In the genomic region with DNA sequence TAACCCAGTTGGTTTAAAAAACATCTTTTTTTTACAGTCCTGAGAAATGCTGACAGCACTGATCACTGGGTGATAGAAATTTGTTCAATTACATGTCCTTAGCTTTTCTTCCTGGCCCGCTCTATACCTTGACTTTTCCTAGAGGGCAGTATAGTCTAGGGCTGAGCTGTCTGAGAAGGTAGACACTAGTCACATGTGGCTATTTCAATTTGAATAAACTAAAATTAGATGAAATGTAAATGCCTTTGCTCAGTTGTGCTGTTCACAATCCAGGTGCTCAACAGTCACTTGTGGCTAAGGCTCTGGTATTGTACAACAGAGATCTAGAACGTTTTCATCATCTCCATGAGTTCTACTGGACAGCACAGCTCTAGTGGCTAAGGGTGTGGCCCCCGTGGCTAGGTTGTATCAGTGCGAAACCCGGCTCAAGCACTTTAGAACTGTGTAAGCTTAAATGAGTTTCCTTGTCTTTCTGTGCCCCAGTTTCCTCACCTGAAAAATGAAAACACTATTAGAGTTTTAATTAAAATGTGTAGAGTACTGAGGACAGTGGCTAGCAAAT, we compare ENCODE assay signal across 9 cellular contexts.
DNase-seq lines count a peak whose midpoint lies in the region; ATAC-seq lines count a peak whose summit lies in the region.
"Had no signal": no experiment of that assay in that cellular context is flagged by ENCODE, and none has a peak within 500 bp of the region (broad histone marks: within the 10 kb centered on the region; RNA-seq: fewer than 3 reads in every experiment).

No MANE protein-coding gene starts in this region.

- no peaks in the 10 kb centered on the region for H3K4me1 Mint-ChIP-seq in activated CD4-positive, alpha-beta T cell treated with anti-CD3 and anti-CD28 coated beads for 36 hours
- H3K4me1 Mint-ChIP-seq in stimulated activated memory B cell treated with anti-CD40 and anti-IgM and Interleukin-4, amounts not matched to agents 10 μg/mL and 1 μg/mL and 100 μg/mL, for 72 hours, result peaks cover 12% of the 10 kb centered on the region

- H3K36me3 Mint-ChIP-seq in activated CD4-positive, alpha-beta T cell treated with anti-CD3 and anti-CD28 coated beads for 36 hours (ENCODE audit: low read depth), result no peaks in the 10 kb centered on the region
- H3K36me3 Mint-ChIP-seq in stimulated activated memory B cell treated with anti-CD40 and anti-IgM and Interleukin-4, amounts not matched to agents 10 μg/mL and 1 μg/mL and 100 μg/mL, for 72 hours, result no peaks in the 10 kb centered on the region
- H3K36me3 Mint-ChIP-seq: activated naive CD8-positive, alpha-beta T cell had no signal

- H3K27me3 Mint-ChIP-seq in activated CD4-positive, alpha-beta T cell treated with anti-CD3 and anti-CD28 coated beads for 36 hours, result peaks cover 4% of the 10 kb centered on the region
- no peaks in the 10 kb centered on the region for H3K27me3 Mint-ChIP-seq in stimulated activated memory B cell treated with anti-CD40 and anti-IgM and Interleukin-4, amounts not matched to agents 10 μg/mL and 1 μg/mL and 100 μg/mL, for 72 hours

- peak; percentile 53 for ATAC-seq in activated CD4-positive, alpha-beta T cell treated with anti-CD3 and anti-CD28 coated beads for 36 hours
- ATAC-seq in HG02759 (IDR thresholded peaks at IDR 0.05; ENCODE audit: unreplicated experiment), result peak; percentile 86
- peak; percentile 85 for ATAC-seq in stimulated activated memory B cell treated with anti-CD40 and anti-IgM and Interleukin-4, amounts not matched to agents 10 μg/mL and 1 μg/mL and 100 μg/mL, for 72 hours

- no peaks in the 10 kb centered on the region for H3K9me3 Mint-ChIP-seq in activated CD4-positive, alpha-beta T cell treated with anti-CD3 and anti-CD28 coated beads for 36 hours (ENCODE audit: low read depth)
- H3K9me3 Mint-ChIP-seq in stimulated activated memory B cell treated with anti-CD40 and anti-IgM and Interleukin-4, amounts not matched to agents 10 μg/mL and 1 μg/mL and 100 μg/mL, for 72 hours, result no peaks in the 10 kb centered on the region

- no peak overlapping the region for H3K27ac Mint-ChIP-seq in activated CD4-positive, alpha-beta T cell treated with anti-CD3 and anti-CD28 coated beads for 36 hours
- H3K27ac Mint-ChIP-seq in stimulated activated memory B cell treated with anti-CD40 and anti-IgM and Interleukin-4, amounts not matched to agents 10 μg/mL and 1 μg/mL and 100 μg/mL, for 72 hours, result no peak overlapping the region
- H3K27ac Mint-ChIP-seq: activated naive CD8-positive, alpha-beta T cell had no signal

- no peak overlapping the region for H3K4me3 Mint-ChIP-seq in activated CD4-positive, alpha-beta T cell treated with anti-CD3 and anti-CD28 coated beads for 36 hours
- no peak overlapping the region for H3K4me3 Mint-ChIP-seq in stimulated activated memory B cell treated with anti-CD40 and anti-IgM and Interleukin-4, amounts not matched to agents 10 μg/mL and 1 μg/mL and 100 μg/mL, for 72 hours
- H3K4me3 Mint-ChIP-seq: activated naive CD8-positive, alpha-beta T cell had no signal

- CTCF ChIA-PET in activated CD4-positive, alpha-beta T cell treated with anti-CD3 and anti-CD28 coated beads for 36 hours (lab: Charles Lee), result interaction anchor here (0.6 to 1.3 kb wide), 3 partner anchors 27 to 387 kb away, joined by 3 to 4 read pairs (median 3); no protein-coding TSS in a partner anchor

- POLR2A ChIA-PET in activated CD4-positive, alpha-beta T cell treated with anti-CD3 and anti-CD28 coated beads for 36 hours (lab: Charles Lee), result no interaction called here

- intact Hi-C loops in activated CD4-positive, alpha-beta T cell treated with anti-CD3 and anti-CD28 coated beads for 36 hours (cut with DNase I, micrococcal nuclease), result no loop called here
- intact Hi-C loops in head of caudate nucleus (cut with DNase I), result no loop called here

- DNase-seq in activated CD4-positive, alpha-beta T cell treated with anti-CD3 and anti-CD28 coated beads for 36 hours, result no peak
- DNase-seq in activated CD4-positive, alpha-beta T cell treated with anti-CD3 and anti-CD28 coated beads for 48 hours, result no peak
- peak; percentile 26 for DNase-seq in NCI-H69 (lab: John Stamatoyannopoulos, UW)
- DNase-seq in activated T-cell treated with anti-CD3 and anti-CD28 coated beads for 4 hours, result no peak
- no peak for DNase-seq in dedifferentiated amniotic fluid mesenchymal stem cell (ENCODE audit: extremely low spot score)
- no peak for DNase-seq in head of caudate nucleus
